19 cellular contexts compared by ENCODE assay signal in the genomic region with DNA sequence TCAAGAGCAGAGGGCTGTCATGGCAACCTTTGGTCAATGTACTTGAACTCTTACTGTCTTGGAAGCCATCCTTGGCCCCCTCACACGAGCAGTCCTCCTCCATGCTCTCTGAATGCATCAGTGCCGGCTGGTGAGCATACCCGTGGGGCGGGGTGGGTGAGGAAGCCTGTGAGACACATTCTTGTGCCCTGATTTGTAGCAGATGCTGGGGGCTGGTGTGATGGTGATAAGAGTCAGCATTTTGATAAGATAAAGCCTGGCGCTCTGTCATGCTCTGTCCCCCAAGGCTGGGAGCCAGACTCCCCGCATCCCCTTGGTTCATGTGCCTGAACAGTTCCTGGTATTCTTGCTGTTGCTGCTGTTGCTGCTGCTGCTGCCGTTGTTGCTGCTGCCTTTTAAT. TPM values are rescaled to one million over a fixed set of nuclear protein-coding genes. Genes with fewer than 3 reads are reported as not detected.
"Had no signal": no experiment of that assay in that cellular context is flagged by ENCODE, and none has a peak within 500 bp of the region (broad histone marks: within the 10 kb centered on the region; RNA-seq: fewer than 3 reads in every experiment).

No MANE protein-coding gene starts in this region.

- DNase-seq: activated CD4-positive, alpha-beta T cell treated with anti-CD3 and anti-CD28 coated beads for 36 hours; activated CD8-positive, alpha-beta T cell treated with anti-CD3 and anti-CD28 coated beads for 36 hours; activated gamma-delta T cell; activated naive CD8-positive, alpha-beta T cell treated with anti-CD3 and anti-CD28 coated beads for 36 hours; activated T-cell treated with anti-CD3 and anti-CD28 coated beads, Interleukin-2, amount 50 U/mL, for 72 hours; hypothalamus; kidney; left lung; mucosa of descending colon; naive thymus-derived CD4-positive, alpha-beta T cell; tibial artery; uterus had no signal

- H3K9me3 Mint-ChIP-seq: activated T-cell treated with anti-CD3 and anti-CD28 coated beads, Interleukin-2, amount 50 U/mL, for 72 hours; brain; central memory CD8-positive, alpha-beta T cell; dendritic cell treated with granulocyte-macrophage colony-stimulating factor and Interleukin-4, amounts not matched to agents 40 ng/mL and 50 ng/mL, for 4 days; naive thymus-derived CD4-positive, alpha-beta T cell; stimulated activated memory B cell treated with anti-CD40 and anti-IgM and Interleukin-4, amounts not matched to agents 10 μg/mL and 1 μg/mL and 100 μg/mL, for 72 hours had no signal

- H3K27me3 Mint-ChIP-seq: activated CD4-positive, alpha-beta T cell treated with anti-CD3 and anti-CD28 coated beads for 36 hours; activated CD8-positive, alpha-beta T cell treated with anti-CD3 and anti-CD28 coated beads for 36 hours; activated naive CD8-positive, alpha-beta T cell treated with anti-CD3 and anti-CD28 coated beads for 36 hours; central memory CD8-positive, alpha-beta T cell; dendritic cell treated with granulocyte-macrophage colony-stimulating factor and Interleukin-4, amounts not matched to agents 40 ng/mL and 50 ng/mL, for 4 days; naive thymus-derived CD4-positive, alpha-beta T cell; stimulated activated memory B cell treated with anti-CD40 and anti-IgM and Interleukin-4, amounts not matched to agents 10 μg/mL and 1 μg/mL and 100 μg/mL, for 72 hours had no signal

- H3K4me3 Mint-ChIP-seq: activated CD4-positive, alpha-beta T cell treated with anti-CD3 and anti-CD28 coated beads for 36 hours; activated CD8-positive, alpha-beta T cell treated with anti-CD3 and anti-CD28 coated beads for 36 hours; activated naive CD8-positive, alpha-beta T cell treated with anti-CD3 and anti-CD28 coated beads for 36 hours; activated T-cell treated with anti-CD3 and anti-CD28 coated beads, Interleukin-2, amount 50 U/mL, for 72 hours; brain; central memory CD8-positive, alpha-beta T cell; dendritic cell treated with granulocyte-macrophage colony-stimulating factor and Interleukin-4, amounts not matched to agents 40 ng/mL and 50 ng/mL, for 4 days; naive thymus-derived CD4-positive, alpha-beta T cell; stimulated activated memory B cell treated with anti-CD40 and anti-IgM and Interleukin-4, amounts not matched to agents 10 μg/mL and 1 μg/mL and 100 μg/mL, for 72 hours had no signal

- H3K27ac Mint-ChIP-seq: activated CD4-positive, alpha-beta T cell treated with anti-CD3 and anti-CD28 coated beads for 36 hours; activated CD8-positive, alpha-beta T cell treated with anti-CD3 and anti-CD28 coated beads for 36 hours; activated naive CD8-positive, alpha-beta T cell treated with anti-CD3 and anti-CD28 coated beads for 36 hours; activated T-cell treated with anti-CD3 and anti-CD28 coated beads, Interleukin-2, amount 50 U/mL, for 72 hours; dendritic cell treated with granulocyte-macrophage colony-stimulating factor and Interleukin-4, amounts not matched to agents 40 ng/mL and 50 ng/mL, for 4 days; stimulated activated memory B cell treated with anti-CD40 and anti-IgM and Interleukin-4, amounts not matched to agents 10 μg/mL and 1 μg/mL and 100 μg/mL, for 72 hours had no signal

- H3K9me3 ChIP-seq: left lung, mucosa of descending colon, tibial artery, uterus had no signal

- H3K4me1 ChIP-seq: uterus had no signal

- H3K27ac ChIP-seq: left lung, tibial artery, uterus had no signal

- H3K36me3 ChIP-seq: uterus had no signal

- H3K4me3 ChIP-seq: left lung, mucosa of descending colon, tibial artery, uterus had no signal

- H3K27me3 ChIP-seq: left lung, tibial artery, uterus had no signal

- ATAC-seq: activated CD4-positive, alpha-beta T cell treated with anti-CD3 and anti-CD28 coated beads for 36 hours; activated CD8-positive, alpha-beta T cell treated with anti-CD3 and anti-CD28 coated beads for 36 hours; activated T-cell treated with anti-CD3 and anti-CD28 coated beads, Interleukin-2, amount 50 U/mL, for 72 hours; left lung; mucosa of descending colon; naive thymus-derived CD4-positive, alpha-beta T cell; stimulated activated memory B cell treated with anti-CD40 and anti-IgM and Interleukin-4, amounts not matched to agents 10 μg/mL and 1 μg/mL and 100 μg/mL, for 72 hours had no signal

RNA-seq across cellular contexts. Expression of gene APOA1, which starts 20.5 kb away (rescaled TPM):
- total RNA-seq: activated CD4-positive, alpha-beta T cell treated with anti-CD3 and anti-CD28 coated beads for 36 hours; activated CD8-positive, alpha-beta T cell treated with anti-CD3 and anti-CD28 coated beads for 36 hours; activated T-cell treated with anti-CD3 and anti-CD28 coated beads, Interleukin-2, amount 50 U/mL, for 72 hours; epithelial cell of proximal tubule; glomerular endothelial cell; kidney had no signal
- polyA plus RNA-seq: naive thymus-derived CD4-positive, alpha-beta T cell had no signal

RNA-seq across cellular contexts. Expression of gene APOC3, which starts 28.2 kb away (rescaled TPM):
- total RNA-seq: activated CD4-positive, alpha-beta T cell treated with anti-CD3 and anti-CD28 coated beads for 36 hours; activated CD8-positive, alpha-beta T cell treated with anti-CD3 and anti-CD28 coated beads for 36 hours; activated naive CD8-positive, alpha-beta T cell treated with anti-CD3 and anti-CD28 coated beads for 36 hours; activated T-cell treated with anti-CD3 and anti-CD28 coated beads, Interleukin-2, amount 50 U/mL, for 72 hours; epithelial cell of proximal tubule; glomerular endothelial cell; kidney; left lung; naive thymus-derived CD4-positive, alpha-beta T cell; renal cortical epithelial cell had no signal
- polyA plus RNA-seq: naive thymus-derived CD4-positive, alpha-beta T cell had no signal

RNA-seq across cellular contexts. Expression of gene APOA4, which starts 34.8 kb away (rescaled TPM):
- total RNA-seq: activated CD4-positive, alpha-beta T cell treated with anti-CD3 and anti-CD28 coated beads for 36 hours; activated CD8-positive, alpha-beta T cell treated with anti-CD3 and anti-CD28 coated beads for 36 hours; activated naive CD8-positive, alpha-beta T cell treated with anti-CD3 and anti-CD28 coated beads for 36 hours; activated T-cell treated with anti-CD3 and anti-CD28 coated beads, Interleukin-2, amount 50 U/mL, for 72 hours; epithelial cell of proximal tubule; glomerular endothelial cell; kidney; left lung; mucosa of descending colon; naive thymus-derived CD4-positive, alpha-beta T cell; renal cortical epithelial cell; uterus had no signal
- polyA plus RNA-seq: naive thymus-derived CD4-positive, alpha-beta T cell had no signal
